Comparison of ENCODE assay signal across 8 cellular contexts in the genomic region with DNA sequence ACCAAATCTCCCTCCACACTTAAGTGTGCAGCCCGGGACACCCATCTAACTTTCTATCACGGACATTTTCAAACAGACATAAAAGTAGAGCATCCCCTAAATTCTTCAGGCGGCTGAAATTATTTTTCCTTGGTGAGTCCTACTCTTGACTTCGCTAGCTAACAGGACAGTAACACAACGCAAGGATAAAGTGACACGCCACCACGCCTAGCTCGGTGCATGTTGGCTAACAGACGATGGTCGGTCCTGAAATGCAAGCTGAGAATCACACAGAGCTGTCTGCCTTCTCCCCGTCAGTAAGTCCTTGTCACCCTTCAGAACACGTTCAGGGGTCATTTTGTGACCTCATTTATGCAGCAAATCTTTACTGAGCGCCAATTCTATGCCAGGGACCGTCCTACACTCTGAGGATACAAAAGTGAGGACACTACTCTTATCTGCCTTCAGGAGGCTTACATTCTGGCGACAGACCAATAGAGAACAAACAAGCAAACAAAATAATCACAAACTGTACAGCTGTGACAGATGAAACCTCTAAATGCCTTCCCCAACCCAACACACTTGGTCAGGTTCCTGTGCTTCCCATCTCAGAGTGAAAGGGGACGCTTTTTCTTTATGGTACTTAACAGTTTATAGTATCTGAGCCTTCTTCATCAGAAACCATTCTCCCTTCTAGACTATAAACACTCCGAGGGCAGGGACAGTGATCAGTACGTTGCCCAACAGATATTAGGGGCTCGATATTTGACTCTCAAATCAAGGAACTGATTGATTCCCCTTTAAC. TPM values are rescaled to one million over a fixed set of nuclear protein-coding genes. Genes with fewer than 3 reads are reported as not detected.
A peak's percentile ranks its signal among the peaks of the same experiment; 100 is the strongest.
DNase-seq lines count a peak whose midpoint lies in the region; ATAC-seq, FAIRE-seq and TF ChIP-seq lines count a peak whose summit lies in the region.

No MANE protein-coding gene starts in this region.

- peak overlapping the region; percentile 98 for H3K4me3 ChIP-seq in GM12878

- TSS peak; percentile 61 for BruUV-seq in GM12878 (replicated peaks; lab: Mats Ljungman, UMichigan)

- peak overlapping the region; percentile 88 for H3K27ac Mint-ChIP-seq in activated naive CD4-positive, alpha-beta T cell treated with anti-CD3 and anti-CD28 coated beads, Interleukin-2, amount 10 ng/mL, durations not matched to agents 7 days and 5 days
- peak overlapping the region; percentile 67 for H3K27ac Mint-ChIP-seq in type B pancreatic cell

- H3K4me1 Mint-ChIP-seq in activated naive CD4-positive, alpha-beta T cell treated with anti-CD3 and anti-CD28 coated beads, Interleukin-2, amount 10 ng/mL, durations not matched to agents 7 days and 5 days: peaks cover 27% of the 10 kb centered on the region
- H3K4me1 Mint-ChIP-seq in type B pancreatic cell (ENCODE audit: unreplicated experiment): peaks cover 21% of the 10 kb centered on the region

- no peak for TF ChIP-seq RAD21 in GM12878 (IDR thresholded peaks at IDR 0.05; ENCODE audit: insufficient read depth, low read depth, low read length)

- H3K4me1 ChIP-seq in GM12878 (ENCODE audit: control insufficient read depth, insufficient read depth, low read length): no peaks in the 10 kb centered on the region; the same call in 1 of the 2 replicates

- no peak for TF ChIP-seq EP300 in GM12878 (IDR thresholded peaks at IDR 0.05; ENCODE audit: borderline replicate concordance in 1 of 2, control insufficient read depth in 1 of 2, low read depth in 2 of 2, low read length in 2 of 2)

- peak overlapping the region; percentile 91 for H3K4me3 Mint-ChIP-seq in activated naive CD4-positive, alpha-beta T cell treated with anti-CD3 and anti-CD28 coated beads, Interleukin-2, amount 10 ng/mL, durations not matched to agents 7 days and 5 days
- H3K4me3 Mint-ChIP-seq in type B pancreatic cell: peak overlapping the region; percentile 92

- H2AFZ ChIP-seq in GM12878 (ENCODE audit: control insufficient read depth, low read depth, low read length): peak overlapping the region; percentile 84

- no peak for FAIRE-seq in GM12878 (lab: Jason Lieb, UNC)

- intact Hi-C loops in GM12878 (cut with micrococcal nuclease; ENCODE audit: unreplicated experiment): no loop called here

- no peaks in the 10 kb centered on the region for H4K20me1 ChIP-seq in GM12878 (ENCODE audit: control insufficient read depth, insufficient read depth)

- H3K9me3 ChIP-seq in GM12878 (replicated peaks; ENCODE audit: control insufficient read depth, insufficient read depth, low read length): no peaks in the 10 kb centered on the region

- no peak overlapping the region for H3K27ac ChIP-seq in GM12878 (ENCODE audit: control insufficient read depth, insufficient read depth)

- TF ChIP-seq POLR2A in GM12878 (IDR thresholded peaks at IDR 0.05; ENCODE audit: low read depth, low read length): no peak

- peak overlapping the region; percentile 87 for H3K9ac ChIP-seq in GM12878 (ENCODE audit: control insufficient read depth, insufficient read depth, low read length)

- 85% methylated on average over 19 of the region's 19 CpGs for WGBS in GM12878 (ENCODE audit: insufficient coverage, insufficient replicate concordance, low lambda C conversion rate, missing lambda C conversion rate)

- no peaks in the 10 kb centered on the region for H3K27me3 Mint-ChIP-seq in activated naive CD4-positive, alpha-beta T cell treated with anti-CD3 and anti-CD28 coated beads, Interleukin-2, amount 10 ng/mL, durations not matched to agents 7 days and 5 days
- H3K27me3 Mint-ChIP-seq in type B pancreatic cell: no peaks in the 10 kb centered on the region

- ATAC-seq in GM12878 (no peak), GM18511 (IDR thresholded peaks at IDR 0.05; ENCODE audit: unreplicated experiment) (no peak), HG02623 (IDR thresholded peaks at IDR 0.05; ENCODE audit: unreplicated experiment) (no peak)

- H3K27me3 ChIP-seq in GM12878 (replicated peaks in 1 of 2; ENCODE audit: control insufficient read depth in 2 of 2, insufficient read depth in 2 of 2, low read length in 1 of 2): no peaks in the 10 kb centered on the region

- TF ChIP-seq CTCF in GM12878 (IDR thresholded peaks at IDR 0.05 in 2 of 3, conservative IDR thresholded peaks at IDR 0.05 in 1 of 3; ENCODE audit: control insufficient read depth in 2 of 3, extremely low read depth in 1 of 3, insufficient read depth in 1 of 3, low read depth in 3 of 3, low read length in 3 of 3) (no peak), type B pancreatic cell (conservative IDR thresholded peaks at IDR 0.05) (no peak)

- in situ Hi-C loops in GM12878 (cut with MboI): no loop called here

- POLR2A ChIA-PET in GM12878 (lab: Charles Lee): no interaction called here

- peak overlapping the region; percentile 82 for H3K4me2 ChIP-seq in GM12878 (ENCODE audit: control insufficient read depth, insufficient read depth)

- RAD21 ChIA-PET in GM12878 (lab: Charles Lee; ENCODE audit: unreplicated experiment): no interaction called here

- H3K36me3 Mint-ChIP-seq in activated naive CD4-positive, alpha-beta T cell treated with anti-CD3 and anti-CD28 coated beads, Interleukin-2, amount 10 ng/mL, durations not matched to agents 7 days and 5 days: peaks cover 9% of the 10 kb centered on the region
- H3K36me3 Mint-ChIP-seq in type B pancreatic cell: no peaks in the 10 kb centered on the region

- SMC1A ChIA-PET in GM12878 (lab: Charles Lee; ENCODE audit: uncharacterized antibody, unreplicated experiment): no interaction called here

- peaks cover 3% of the 10 kb centered on the region in 2 experiments; a peak in 3 of 4 replicates for H3K36me3 ChIP-seq in GM12878 (ENCODE audit: control insufficient read depth in 2 of 2, insufficient read depth in 2 of 2, low read length in 1 of 2)

- DNase-seq in activated naive CD4-positive, alpha-beta T cell treated with anti-CD3 and anti-CD28 coated beads, Interleukin-2, amount 10 ng/mL, durations not matched to agents 7 days and 5 days: no peak
- no peak for DNase-seq in activated naive CD4-positive, alpha-beta T cell (lab: John Stamatoyannopoulos, UW)
- no peak for DNase-seq in GM12878 (ENCODE audit: low read depth, low spot score)
- peak; percentile 5 to 27 for DNase-seq in lung microvascular endothelial cell (ENCODE audit: low read depth in 2 of 2)
- DNase-seq in type B pancreatic cell (ENCODE audit: extremely low spot score, unreplicated experiment): no peak
- DNase-seq in NCI-H446 treated with DMSO at 0.1 percent for 48 hours (lab: John Stamatoyannopoulos, UW): no peak

- peaks cover 12% of the 10 kb centered on the region for H3K79me2 ChIP-seq in GM12878 (ENCODE audit: control insufficient read depth, insufficient read depth, low read length)

- H3K9me3 Mint-ChIP-seq in activated naive CD4-positive, alpha-beta T cell treated with anti-CD3 and anti-CD28 coated beads, Interleukin-2, amount 10 ng/mL, durations not matched to agents 7 days and 5 days: no peaks in the 10 kb centered on the region
- H3K9me3 Mint-ChIP-seq in type B pancreatic cell: no peaks in the 10 kb centered on the region

- CTCF ChIA-PET in activated naive CD4-positive, alpha-beta T cell treated with anti-CD3 and anti-CD28 coated beads, Interleukin-2, amount 10 ng/mL, durations not matched to agents 7 days and 5 days (lab: Charles Lee): no interaction called here
- CTCF ChIA-PET in GM12878 (lab: Yijun Ruan, JAX): no interaction called here

RNA-seq across cellular contexts. Expression of a gene that starts 1.3 kb away (rescaled TPM):
- total RNA-seq in GM12878 (2013; cell fraction: nucleolus; rRNA removed): 15.5 and 19.0 TPM in 2 replicates
- total RNA-seq in GM12878 (2014; rRNA removed) (29.8 and 35.4 TPM in 2 replicates), GM12878 (2014; rRNA removed; fragmentation: Illumina TruSeq; extraction: Trizol) (39.2 and 42.5 TPM in 2 replicates), GM12878 (2021) (28.6 and 30.3 TPM in 2 replicates), lung microvascular endothelial cell (146 and 282 TPM in 2 replicates), type B pancreatic cell (ENCODE audit: low replicate concordance) (30.4 and 45.3 TPM in 2 replicates)
- 37.7 TPM for polyA plus RNA-seq in GM12878 (2011; ENCODE audit: low read depth)
- polyA plus RNA-seq in GM12878 (2011; rRNA removed) (86.8 and 115 TPM in 2 replicates), GM12878 (2014; fragmentation: Illumina TruSeq; extraction: Trizol) (51.5 and 69.9 TPM in 2 replicates), GM12878 (2014; fragmentation: Nextera tagmentation; extraction: Ambion mirVana) (10 to 100 TPM; 12.7 to 17.7 TPM), GM12878 (2014; rRNA removed) (43.7 and 50.0 TPM in 2 replicates), GM12878 (2016; fragmentation: Nextera tagmentation; extraction: Ambion mirVana) (10 to 100 TPM; 50.6 to 55.8 TPM)
- polyA plus RNA-seq in GM12878 (2011; cell fraction: cytosol; rRNA removed): 56.8 and 58.3 TPM in 2 replicates
- 32.9 and 46.7 TPM in 2 replicates for polyA plus RNA-seq in GM12878 (2011; cell fraction: nucleus; rRNA removed)
- 32.4 and 43.3 TPM in 2 replicates for polyA plus RNA-seq in GM12878 (2012)
- 57.1 and 65.8 TPM in 2 replicates for polyA minus RNA-seq in GM12878 (2011; rRNA and poly(A)+ RNA removed)
- 18.3 and 32.1 TPM in 2 replicates for polyA minus RNA-seq in GM12878 (2011; cell fraction: cytosol; rRNA and poly(A)+ RNA removed)
- 10.5 and 22.0 TPM in 2 replicates for polyA minus RNA-seq in GM12878 (2011; cell fraction: nucleus; rRNA and poly(A)+ RNA removed)

RNA-seq across cellular contexts. Expression of a gene that starts 39.5 kb away (rescaled TPM):
- 51.7 and 57.2 TPM in 2 replicates for total RNA-seq in GM12878 (2013; cell fraction: nucleolus; rRNA removed)
- total RNA-seq in GM12878 (2014; rRNA removed) (31.9 and 39.0 TPM in 2 replicates), GM12878 (2014; rRNA removed; fragmentation: Illumina TruSeq; extraction: Trizol) (36.8 and 37.1 TPM in 2 replicates), GM12878 (2021) (27.5 and 29.4 TPM in 2 replicates), lung microvascular endothelial cell (20.9 and 33.1 TPM in 2 replicates), type B pancreatic cell (ENCODE audit: low replicate concordance) (29.9 and 35.7 TPM in 2 replicates)
- 20.0 TPM for polyA plus RNA-seq in GM12878 (2011; ENCODE audit: low read depth)
- polyA plus RNA-seq in GM12878 (2011; rRNA removed) (55.5 and 78.5 TPM in 2 replicates), GM12878 (2014; fragmentation: Illumina TruSeq; extraction: Trizol) (34.5 and 39.9 TPM in 2 replicates), GM12878 (2014; fragmentation: Nextera tagmentation; extraction: Ambion mirVana) (10 to 100 TPM; 21.9 to 24.3 TPM), GM12878 (2014; rRNA removed) (28.0 and 30.9 TPM in 2 replicates), GM12878 (2016; fragmentation: Nextera tagmentation; extraction: Ambion mirVana) (10 to 100 TPM; 39.2 to 41.3 TPM)
- polyA plus RNA-seq in GM12878 (2011; cell fraction: cytosol; rRNA removed): 24.6 and 27.4 TPM in 2 replicates
- 22.2 and 27.3 TPM in 2 replicates for polyA plus RNA-seq in GM12878 (2011; cell fraction: nucleus; rRNA removed)
- polyA plus RNA-seq in GM12878 (2012): 19.2 and 21.0 TPM in 2 replicates
- polyA minus RNA-seq in GM12878 (2011; rRNA and poly(A)+ RNA removed): 45.0 and 63.0 TPM in 2 replicates
- polyA minus RNA-seq in GM12878 (2011; cell fraction: cytosol; rRNA and poly(A)+ RNA removed): 13.9 and 20.7 TPM in 2 replicates
- 8.1 and 10.9 TPM in 2 replicates for polyA minus RNA-seq in GM12878 (2011; cell fraction: nucleus; rRNA and poly(A)+ RNA removed)

Comparison
In these comparisons a context has a peak if more than half of its experiments do, and no peak if none do; other contexts are left out.
1. DNase-seq: peak in lung microvascular endothelial cell (2 of 2); none in activated naive CD4-positive, alpha-beta T cell treated with anti-CD3 and anti-CD28 coated beads, Interleukin-2, amount 10 ng/mL, durations not matched to agents 7 days and 5 days (single experiment), activated naive CD4-positive, alpha-beta T cell (0 of 4), GM12878 (single experiment), type B pancreatic cell (single experiment) and NCI-H446 treated with DMSO at 0.1 percent for 48 hours (single experiment).